In the genomic region with DNA sequence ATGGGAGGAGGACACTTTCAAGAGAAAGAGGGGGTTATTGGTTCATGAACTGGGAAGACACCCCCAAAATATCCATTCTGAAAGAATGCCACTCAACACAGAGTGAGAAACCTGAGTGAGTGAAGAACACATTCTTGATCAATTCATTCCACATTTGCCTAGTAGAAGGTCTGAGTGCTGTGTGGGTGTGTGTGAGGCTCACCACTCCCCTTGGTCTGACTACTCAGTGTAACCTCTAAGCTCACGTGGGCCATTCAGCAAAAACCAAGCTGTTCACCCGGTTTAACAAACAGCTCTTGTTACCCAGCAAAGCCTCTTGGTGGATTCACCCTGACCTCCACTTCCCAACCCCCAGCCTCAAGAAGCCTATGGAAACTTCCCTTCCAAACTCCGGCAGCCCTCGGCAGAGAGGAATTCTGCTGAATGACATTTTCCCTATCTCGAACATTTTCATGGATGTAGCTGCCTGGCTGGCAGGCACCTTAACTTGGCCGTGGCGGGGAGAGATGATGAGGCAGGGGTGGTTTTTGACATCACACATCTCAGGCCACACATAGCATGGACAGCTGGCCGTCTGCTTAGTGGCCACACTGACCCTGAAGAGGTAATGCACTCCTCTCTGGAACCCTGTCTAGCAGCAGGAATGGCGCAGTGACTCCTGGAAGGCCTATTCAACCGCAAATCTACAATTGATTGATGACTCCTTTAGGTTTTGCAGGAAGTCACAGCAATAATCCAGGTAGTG, we compare ENCODE assay signal across 14 cellular contexts. TPM values are rescaled to one million over a fixed set of nuclear protein-coding genes. Genes with fewer than 3 reads are reported as not detected.
A peak's percentile ranks its signal among the peaks of the same experiment; 100 is the strongest.
DNase-seq lines count a peak whose midpoint lies in the region; ATAC-seq, FAIRE-seq and TF ChIP-seq lines count a peak whose summit lies in the region.
"Had no signal": no experiment of that assay in that cellular context is flagged by ENCODE, and none has a peak within 500 bp of the region (broad histone marks: within the 10 kb centered on the region; RNA-seq: fewer than 3 reads in every experiment).

No MANE protein-coding gene starts in this region.

- no peaks in the 10 kb centered on the region for H3K9me3 ChIP-seq in K562 (replicated peaks; ENCODE audit: control insufficient read depth, insufficient read depth, low read depth, low read length)
- no peaks in the 10 kb centered on the region for H3K9me3 ChIP-seq in mesenchymal stem cell (ENCODE audit: control insufficient read depth, low read length)
- H3K9me3 ChIP-seq: ovary, tibial nerve had no signal

- BruUV-seq in K562 (replicated peaks; lab: Mats Ljungman, UMichigan): no TSS peak

- H3K18ac ChIP-seq in mesenchymal stem cell (ENCODE audit: low read depth in 1 of 2, low read length in 2 of 2): no peak overlapping the region

- H3K4me1 Mint-ChIP-seq in activated CD8-positive, alpha-beta memory T cell treated with anti-CD3 and anti-CD28 coated beads, Interleukin-2, amount 10 ng/mL, durations not matched to agents 7 days and 5 days: no peaks in the 10 kb centered on the region
- H3K4me1 Mint-ChIP-seq in type B pancreatic cell (ENCODE audit: unreplicated experiment): peaks cover 45% of the 10 kb centered on the region

- no peak overlapping the region for H4K8ac ChIP-seq in mesenchymal stem cell (ENCODE audit: low read length)

- ATAC-seq in activated CD8-positive, alpha-beta memory T cell treated with anti-CD3 and anti-CD28 coated beads, Interleukin-2, amount 10 ng/mL, durations not matched to agents 7 days and 5 days: peak; percentile 39
- peak; percentile 21 for ATAC-seq in K562
- ATAC-seq: activated CD8-positive, alpha-beta T cell treated with anti-CD3 and anti-CD28 coated beads for 36 hours; CD8-positive, alpha-beta T cell had no signal

- H3K36me3 Mint-ChIP-seq in activated CD8-positive, alpha-beta memory T cell treated with anti-CD3 and anti-CD28 coated beads, Interleukin-2, amount 10 ng/mL, durations not matched to agents 7 days and 5 days: no peaks in the 10 kb centered on the region
- no peaks in the 10 kb centered on the region for H3K36me3 Mint-ChIP-seq in type B pancreatic cell
- H3K36me3 Mint-ChIP-seq: CD8-positive, alpha-beta T cell had no signal

- H3K79me2 ChIP-seq in K562 (ENCODE audit: control insufficient read depth, insufficient read depth, low read length): peaks cover 26% of the 10 kb centered on the region

- H3K9me1 ChIP-seq in K562 (ENCODE audit: control insufficient read depth, insufficient read depth, low read length): no peaks in the 10 kb centered on the region

- CTCF ChIA-PET in activated CD8-positive, alpha-beta memory T cell treated with anti-CD3 and anti-CD28 coated beads, Interleukin-2, amount 10 ng/mL, durations not matched to agents 7 days and 5 days (lab: Charles Lee): interaction anchor here (4.1 kb wide), 1 partner anchor 9 kb away, joined by 15 read pairs; no protein-coding TSS in a partner anchor
- CTCF ChIA-PET in K562 (lab: Yijun Ruan, JAX; ENCODE audit: low intra/inter-chr PET ratio): no interaction called here

- H3K4me2 ChIP-seq in K562 (ENCODE audit: insufficient read depth, low read length) (no peak overlapping the region), mesenchymal stem cell (ENCODE audit: low read length, poor library complexity, severe bottlenecking) (no peak overlapping the region)

- no peak overlapping the region for H3K23ac ChIP-seq in mesenchymal stem cell (ENCODE audit: low read length in 2 of 2)

- no peak overlapping the region for H4K91ac ChIP-seq in mesenchymal stem cell (ENCODE audit: low read length)

- in situ Hi-C loops in K562 (cut with MboI): no loop called here

- no peak for DNase-seq in activated CD8-positive, alpha-beta memory T cell treated with anti-CD3 and anti-CD28 coated beads, Interleukin-2, amount 10 ng/mL, durations not matched to agents 7 days and 5 days
- no peak for DNase-seq in activated CD8-positive, alpha-beta memory T cell treated with anti-CD3 and anti-CD28 coated beads for 24 hours
- no peak for DNase-seq in K562 (ENCODE audit: extremely low read depth in 1 of 4, low spot score in 3 of 4)
- no peak for DNase-seq in mesenchymal stem cell
- no peak for DNase-seq in type B pancreatic cell (ENCODE audit: extremely low spot score, unreplicated experiment)
- DNase-seq in NCI-H226: no peak
- DNase-seq in cardiac septum (ENCODE audit: low spot score): no peak
- DNase-seq in GM12892 (ENCODE audit: insufficient read length): no peak
- DNase-seq: activated CD8-positive, alpha-beta T cell treated with anti-CD3 and anti-CD28 coated beads for 36 hours; activated effector memory CD4-positive, alpha-beta T cell treated with Interleukin-2 at 50 U/mL for 16 hours; ovary had no signal

- intact Hi-C loops in K562 (cut with micrococcal nuclease) (no loop called here), cardiac septum (cut with DNase I) (no loop called here)

- WGBS in K562 (ENCODE audit: insufficient coverage, low coverage, missing lambda C conversion rate): 85% methylated on average over 10 of the region's 10 CpGs
- WGBS in mesenchymal stem cell: 79% methylated on average over 9 of the region's 10 CpGs

- H3K27me3 ChIP-seq in K562 (ENCODE audit: control insufficient read depth in 2 of 2, insufficient read depth in 2 of 2, low read length in 2 of 2): no peaks in the 10 kb centered on the region
- H3K27me3 ChIP-seq in mesenchymal stem cell (ENCODE audit: control insufficient read depth in 1 of 2, insufficient read depth in 1 of 2, low read length in 2 of 2): peaks cover 5 to 14% of the 10 kb centered on the region in 2 experiments
- H3K27me3 ChIP-seq: ovary, tibial nerve had no signal

- H3K4me1 ChIP-seq in K562 (replicated peaks in 1 of 2; ENCODE audit: control insufficient read depth in 2 of 2, insufficient read depth in 2 of 2, low read length in 2 of 2) (peaks cover 5% of the 10 kb centered on the region in 2 experiments; a peak in 3 of 5 replicates), mesenchymal stem cell (ENCODE audit: control insufficient read depth, insufficient read depth, low read depth, low read length) (no peaks in the 10 kb centered on the region)

- H2BK120ac ChIP-seq in mesenchymal stem cell (ENCODE audit: low read depth, low read length): no peak overlapping the region

- H3K36me3 ChIP-seq in K562 (ENCODE audit: control insufficient read depth, insufficient read depth, low read length) (peaks cover 71% of the 10 kb centered on the region), mesenchymal stem cell (ENCODE audit: control insufficient read depth in 1 of 2, insufficient read depth in 2 of 2, low read depth in 1 of 2, low read length in 2 of 2) (no peaks in the 10 kb centered on the region)
- H3K36me3 ChIP-seq: ovary, tibial nerve had no signal

- no peak for TF ChIP-seq RAD21 in K562 (CRISPR knock-in tag; conservative IDR thresholded peaks at IDR 0.05 in 1 of 2, IDR thresholded peaks at IDR 0.05 in 1 of 2)

- no peak overlapping the region for H3K27ac ChIP-seq in K562 (ENCODE audit: extremely low read depth, low read depth, low read length)
- no peak overlapping the region for H3K27ac ChIP-seq in mesenchymal stem cell (ENCODE audit: low read length, poor library complexity, severe bottlenecking)
- H3K27ac ChIP-seq: ovary, tibial nerve had no signal

- peak; percentile 83 for FAIRE-seq in K562 (lab: Jason Lieb, UNC)
- no peak for FAIRE-seq in GM12892 (lab: Jason Lieb, UNC)
- FAIRE-seq: A204.1 had no signal

- no peak overlapping the region for H2BK12ac ChIP-seq in mesenchymal stem cell (ENCODE audit: low read length in 2 of 2)

- no peak overlapping the region for H2AK5ac ChIP-seq in mesenchymal stem cell (ENCODE audit: low read length, severe bottlenecking)

- peak overlapping the region; percentile 60 for H2BK15ac ChIP-seq in mesenchymal stem cell (ENCODE audit: low read depth, poor library complexity, severe bottlenecking)

- POLR2A ChIA-PET in K562 (lab: Yijun Ruan, JAX): interaction anchor here (0.7 to 1.7 kb wide), 5 partner anchors 8 to 169 kb away, joined by 3 to 6 read pairs (median 3); no protein-coding TSS in a partner anchor

- TF ChIP-seq CTCF in K562 (IDR thresholded peaks at IDR 0.05 in 2 of 3, conservative IDR thresholded peaks at IDR 0.05 in 1 of 3; ENCODE audit: insufficient read depth in 2 of 3, low read depth in 1 of 3, low read length in 3 of 3): no peak
- no peak for TF ChIP-seq CTCF in type B pancreatic cell (conservative IDR thresholded peaks at IDR 0.05)

- H3K79me1 ChIP-seq in mesenchymal stem cell (replicated peaks; ENCODE audit: low read length, poor library complexity, severe bottlenecking): no peaks in the 10 kb centered on the region

- H3K9me3 Mint-ChIP-seq in activated CD8-positive, alpha-beta memory T cell treated with anti-CD3 and anti-CD28 coated beads, Interleukin-2, amount 10 ng/mL, durations not matched to agents 7 days and 5 days (ENCODE audit: low read depth): no peaks in the 10 kb centered on the region
- H3K9me3 Mint-ChIP-seq in type B pancreatic cell: no peaks in the 10 kb centered on the region
- H3K9me3 Mint-ChIP-seq: activated CD8-positive, alpha-beta T cell treated with anti-CD3 and anti-CD28 coated beads for 36 hours; CD8-positive, alpha-beta T cell had no signal

- no peak overlapping the region for H3K4me3 ChIP-seq in K562
- no peak overlapping the region for H3K4me3 ChIP-seq in mesenchymal stem cell (ENCODE audit: insufficient read depth in 1 of 2, low read depth in 1 of 2, low read length in 2 of 2)
- H3K4me3 ChIP-seq: ovary, tibial nerve had no signal

- H3K4me3 Mint-ChIP-seq in activated CD8-positive, alpha-beta memory T cell treated with anti-CD3 and anti-CD28 coated beads, Interleukin-2, amount 10 ng/mL, durations not matched to agents 7 days and 5 days: no peak overlapping the region
- H3K4me3 Mint-ChIP-seq in type B pancreatic cell: peak overlapping the region; percentile 70
- H3K4me3 Mint-ChIP-seq: activated CD8-positive, alpha-beta T cell treated with anti-CD3 and anti-CD28 coated beads for 36 hours; CD8-positive, alpha-beta T cell had no signal

- no peak overlapping the region for H2BK5ac ChIP-seq in mesenchymal stem cell (ENCODE audit: low read depth, low read length, poor library complexity, severe bottlenecking)

- peaks cover 5% of the 10 kb centered on the region for H4K20me1 ChIP-seq in K562 (replicated peaks; ENCODE audit: control insufficient read depth, insufficient read depth, low read length)

- TF ChIP-seq POLR2A in K562 (conservative IDR thresholded peaks at IDR 0.05) (no peak), GM12892 (IDR thresholded peaks at IDR 0.05; ENCODE audit: low read depth, low read length) (no peak)

- H2AFZ ChIP-seq in K562 (ENCODE audit: low read depth, low read length): no peak overlapping the region
- no peak overlapping the region for H2AFZ ChIP-seq in mesenchymal stem cell (ENCODE audit: low read depth, low read length)

- no peak overlapping the region for H3K27ac Mint-ChIP-seq in activated CD8-positive, alpha-beta memory T cell treated with anti-CD3 and anti-CD28 coated beads, Interleukin-2, amount 10 ng/mL, durations not matched to agents 7 days and 5 days
- peak overlapping the region; percentile 93 for H3K27ac Mint-ChIP-seq in type B pancreatic cell
- H3K27ac Mint-ChIP-seq: activated CD8-positive, alpha-beta T cell treated with anti-CD3 and anti-CD28 coated beads for 36 hours; CD8-positive, alpha-beta T cell had no signal

- no peak overlapping the region for H3K4ac ChIP-seq in mesenchymal stem cell (ENCODE audit: low read depth in 1 of 2, low read length in 2 of 2)

- H3K9ac ChIP-seq in K562 (ENCODE audit: insufficient read depth in 1 of 2, low read depth in 2 of 2, low read length in 2 of 2) (no peak overlapping the region), mesenchymal stem cell (ENCODE audit: low read length) (no peak overlapping the region)

- no peak overlapping the region for H3K14ac ChIP-seq in mesenchymal stem cell (ENCODE audit: low read length in 2 of 2)

- TF ChIP-seq EP300 in K562 (IDR thresholded peaks at IDR 0.05; ENCODE audit: low read length): no peak

- H3K27me3 Mint-ChIP-seq in activated CD8-positive, alpha-beta memory T cell treated with anti-CD3 and anti-CD28 coated beads, Interleukin-2, amount 10 ng/mL, durations not matched to agents 7 days and 5 days: peaks cover 16% of the 10 kb centered on the region
- no peaks in the 10 kb centered on the region for H3K27me3 Mint-ChIP-seq in type B pancreatic cell
- H3K27me3 Mint-ChIP-seq: activated CD8-positive, alpha-beta T cell treated with anti-CD3 and anti-CD28 coated beads for 36 hours had no signal

RNA-seq across cellular contexts. Expression of a gene that starts 11.6 kb away (rescaled TPM):
- not detected for total RNA-seq in activated CD8-positive, alpha-beta memory T cell treated with anti-CD3 and anti-CD28 coated beads, Interleukin-2, amount 10 ng/mL, durations not matched to agents 7 days and 5 days
- total RNA-seq in K562 (2011; cell fraction: chromatin; rRNA removed; ENCODE audit: low replicate concordance): 78.1 and 101 TPM in 2 replicates
- 67.5 and 71.5 TPM in 2 replicates for total RNA-seq in K562 (2011; cell fraction: nucleolus; rRNA removed)
- 66.0 and 71.4 TPM in 2 replicates for total RNA-seq in K562 (2011; cell fraction: nucleoplasm; rRNA removed)
- total RNA-seq in K562 (2014; rRNA removed) (43.4 and 54.9 TPM in 2 replicates), K562 (2014; rRNA removed; fragmentation: Illumina TruSeq; extraction: Trizol) (47.3 and 50.5 TPM in 2 replicates), K562 (2015; rRNA removed; fragmentation: Illumina TruSeq; extraction: Trizol) (20.6 and 21.4 TPM in 2 replicates), K562 (2021) (42.9 and 53.1 TPM in 2 replicates), type B pancreatic cell (ENCODE audit: low replicate concordance) (10.3 and 17.3 TPM in 2 replicates), cardiac septum (1.9 TPM)
- polyA plus RNA-seq in K562 (2011; rRNA removed) (34.7 and 40.1 TPM in 2 replicates), K562 (2014; fragmentation: Illumina TruSeq; extraction: Trizol) (62.4 and 68.4 TPM in 2 replicates), K562 (2014; fragmentation: Nextera tagmentation; extraction: Ambion mirVana) (10 to 100 TPM; 50.4 to 62.9 TPM), K562 (2014; rRNA removed) (49.1 and 56.0 TPM in 2 replicates)
- 35.5 and 41.2 TPM in 2 replicates for polyA plus RNA-seq in K562 (2011; cell fraction: cytosol; rRNA removed)
- polyA plus RNA-seq in K562 (2011; cell fraction: nucleus; rRNA removed): 54.0 and 74.4 TPM in 2 replicates
- polyA plus RNA-seq in K562 (2012): 30.1 and 68.3 TPM in 2 replicates
- polyA minus RNA-seq in K562 (2011; rRNA and poly(A)+ RNA removed): 31.5 and 36.3 TPM in 2 replicates
- 14.5 and 27.7 TPM in 2 replicates for polyA minus RNA-seq in K562 (2011; cell fraction: cytosol; rRNA and poly(A)+ RNA removed)
- 20.6 and 35.8 TPM in 2 replicates for polyA minus RNA-seq in K562 (2011; cell fraction: nucleus; rRNA and poly(A)+ RNA removed)
- not detected for polyA plus RNA-seq in mesenchymal stem cell (2013, experiment 1 of 2)
- polyA plus RNA-seq in mesenchymal stem cell (2013, experiment 2 of 2): 0.03 TPM
- not detected for polyA plus RNA-seq in GM12892 (2012; ENCODE audit: missing spikeins)
- total RNA-seq: activated CD8-positive, alpha-beta T cell treated with anti-CD3 and anti-CD28 coated beads for 36 hours; CD8-positive, alpha-beta T cell had no signal

RNA-seq across cellular contexts. Expression of a gene that starts 46.3 kb away (rescaled TPM):
- total RNA-seq in activated CD8-positive, alpha-beta memory T cell treated with anti-CD3 and anti-CD28 coated beads, Interleukin-2, amount 10 ng/mL, durations not matched to agents 7 days and 5 days: not detected
- not detected in 2 replicates for total RNA-seq in K562 (2011; cell fraction: chromatin; rRNA removed; ENCODE audit: low replicate concordance)
- total RNA-seq in K562 (2011; cell fraction: nucleolus; rRNA removed): not detected in 2 replicates
- not detected in 2 replicates for total RNA-seq in K562 (2011; cell fraction: nucleoplasm; rRNA removed)
- total RNA-seq in K562 (2014; rRNA removed) (not detected in 2 replicates), K562 (2014; rRNA removed; fragmentation: Illumina TruSeq; extraction: Trizol) (not detected in 2 replicates), K562 (2015; rRNA removed; fragmentation: Illumina TruSeq; extraction: Trizol) (not detected in 2 replicates), K562 (2021) (not detected in 2 replicates), type B pancreatic cell (ENCODE audit: low replicate concordance) (4.3 and 10.4 TPM in 2 replicates), cardiac septum (6.2 TPM)
- polyA plus RNA-seq in K562 (2011; rRNA removed) (not detected in 2 replicates), K562 (2014; fragmentation: Illumina TruSeq; extraction: Trizol) (0.18 TPM in 1 of 2 replicates, not detected in the other), K562 (2014; fragmentation: Nextera tagmentation; extraction: Ambion mirVana) (not detected), K562 (2014; rRNA removed) (not detected in 2 replicates)
- polyA plus RNA-seq in K562 (2011; cell fraction: cytosol; rRNA removed): not detected in 2 replicates
- not detected in 2 replicates for polyA plus RNA-seq in K562 (2011; cell fraction: nucleus; rRNA removed)
- polyA plus RNA-seq in K562 (2012): not detected in 2 replicates
- polyA minus RNA-seq in K562 (2011; rRNA and poly(A)+ RNA removed): not detected in 2 replicates
- not detected in 2 replicates for polyA minus RNA-seq in K562 (2011; cell fraction: cytosol; rRNA and poly(A)+ RNA removed)
- polyA minus RNA-seq in K562 (2011; cell fraction: nucleus; rRNA and poly(A)+ RNA removed): not detected in 2 replicates
- 0.72 TPM for polyA plus RNA-seq in mesenchymal stem cell (2013, experiment 1 of 2)
- 0.78 TPM for polyA plus RNA-seq in mesenchymal stem cell (2013, experiment 2 of 2)
- polyA plus RNA-seq in GM12892 (2012; ENCODE audit: missing spikeins): not detected
- total RNA-seq: activated CD8-positive, alpha-beta T cell treated with anti-CD3 and anti-CD28 coated beads for 36 hours had no signal
